ENCODE assay signal across 12 cellular contexts in the genomic region with DNA sequence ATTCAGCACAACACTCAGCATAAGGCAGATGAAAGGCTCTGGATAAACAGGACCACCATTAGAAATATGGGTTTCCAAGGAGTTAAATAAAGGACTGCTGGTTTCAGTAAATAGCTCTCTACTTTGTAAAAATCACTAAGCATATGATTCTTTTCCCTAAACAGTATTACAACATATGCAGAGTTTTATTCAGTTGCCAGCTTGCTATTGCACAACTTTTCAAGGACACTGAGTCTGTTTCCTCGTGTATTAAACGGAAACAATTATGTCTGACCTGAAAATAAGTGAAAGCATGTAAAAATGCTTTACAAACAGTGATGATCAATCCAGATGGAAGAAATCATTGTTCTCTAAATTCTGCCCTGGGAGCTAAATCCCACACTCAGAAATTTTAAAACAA. TPM values are rescaled to one million over a fixed set of nuclear protein-coding genes. Genes with fewer than 3 reads are reported as not detected.
A peak's percentile ranks its signal among the peaks of the same experiment; 100 is the strongest.
DNase-seq lines count a peak whose midpoint lies in the region; ATAC-seq, FAIRE-seq and TF ChIP-seq lines count a peak whose summit lies in the region.
"Had no signal": no experiment of that assay in that cellular context is flagged by ENCODE, and none has a peak within 500 bp of the region (broad histone marks: within the 10 kb centered on the region; RNA-seq: fewer than 3 reads in every experiment).

No MANE protein-coding gene starts in this region.

- H3K36me3 Mint-ChIP-seq in CD4-positive, alpha-beta memory T cell = no peaks in the 10 kb centered on the region

- peak overlapping the region; percentile 3 for H3K4me2 ChIP-seq in skeletal muscle satellite cell (ENCODE audit: low read length)

- DNase-seq in HCEC 1CT (peak; percentile 81), adrenal gland (peak in 5 of 7 donors; percentile 38 to 66 (median 53)), foreskin fibroblast (peak; percentile 77 to 86), D721Med (ENCODE audit: insufficient read length, low spot score) (no peak), COLO829 (ENCODE audit: low spot score) (no peak)
- no peak for DNase-seq in CD4-positive, alpha-beta memory T cell
- DNase-seq: activated CD4-positive, alpha-beta T cell treated with anti-CD3 and anti-CD28 coated beads, Interleukin-2, amount 10 ng/mL, durations not matched to agents 7 days and 5 days; brain microvascular endothelial cell; Caco-2; T-helper 1 cell had no signal

- FAIRE-seq in D721Med (lab: Jason Lieb, UNC) = no peak

- 6 to 13% (median 9%) methylated on average over 2 of the region's 2 CpGs for WGBS in adrenal gland, 4 donors

- H3K4me3 ChIP-seq in adrenal gland = no peak overlapping the region
- no peak overlapping the region for H3K4me3 ChIP-seq in foreskin fibroblast (ENCODE audit: low read depth in 1 of 2, low read length in 2 of 2)
- H3K4me3 ChIP-seq in skeletal muscle satellite cell (ENCODE audit: low read length) = no peak overlapping the region
- no peak overlapping the region for H3K4me3 ChIP-seq in CD4-positive, alpha-beta memory T cell (ENCODE audit: low read length in 2 of 2)

- H3K9me3 Mint-ChIP-seq in CD4-positive, alpha-beta memory T cell = peaks cover 0 to 3% (median 0%) of the 10 kb centered on the region in 8 donors
- H3K9me3 Mint-ChIP-seq: activated CD4-positive, alpha-beta T cell treated with anti-CD3 and anti-CD28 coated beads, Interleukin-2, amount 10 ng/mL, durations not matched to agents 7 days and 5 days had no signal

- H3K4me1 Mint-ChIP-seq in CD4-positive, alpha-beta memory T cell = no peaks in the 10 kb centered on the region
- H3K4me1 Mint-ChIP-seq: activated CD4-positive, alpha-beta T cell treated with anti-CD3 and anti-CD28 coated beads, Interleukin-2, amount 10 ng/mL, durations not matched to agents 7 days and 5 days had no signal

- H3K27ac Mint-ChIP-seq in CD4-positive, alpha-beta memory T cell = no peak overlapping the region
- H3K27ac Mint-ChIP-seq: activated CD4-positive, alpha-beta T cell treated with anti-CD3 and anti-CD28 coated beads, Interleukin-2, amount 10 ng/mL, durations not matched to agents 7 days and 5 days had no signal

- H3K27me3 ChIP-seq in adrenal gland (no peaks in the 10 kb centered on the region), skeletal muscle satellite cell (ENCODE audit: control insufficient read depth, insufficient read depth, low read length) (no peaks in the 10 kb centered on the region)
- H3K27me3 ChIP-seq in CD4-positive, alpha-beta memory T cell (ENCODE audit: insufficient read depth, low read length) = no peaks in the 10 kb centered on the region
- H3K27me3 ChIP-seq: brain microvascular endothelial cell had no signal

- no peak overlapping the region for H3K9ac ChIP-seq in skeletal muscle satellite cell (ENCODE audit: low read depth, low read length)

- no peak for TF ChIP-seq POLR2A in adrenal gland (IDR thresholded peaks at IDR 0.05)

- H3K4me1 ChIP-seq in adrenal gland (replicated peaks in 1 of 2) = peaks cover 13 to 15% of the 10 kb centered on the region in 2 donors
- H3K4me1 ChIP-seq in skeletal muscle satellite cell (ENCODE audit: control insufficient read depth, insufficient read depth, low read length) = peaks cover 33% of the 10 kb centered on the region
- no peaks in the 10 kb centered on the region for H3K4me1 ChIP-seq in CD4-positive, alpha-beta memory T cell (ENCODE audit: insufficient read depth, low read length)
- H3K4me1 ChIP-seq: Caco-2 had no signal

- H3K36me3 ChIP-seq in adrenal gland (replicated peaks in 1 of 2) (no peaks in the 10 kb centered on the region), skeletal muscle satellite cell (ENCODE audit: insufficient read depth, low read length) (no peaks in the 10 kb centered on the region)
- H3K36me3 ChIP-seq in CD4-positive, alpha-beta memory T cell (ENCODE audit: insufficient read depth, low read length) = no peaks in the 10 kb centered on the region
- H3K36me3 ChIP-seq: brain microvascular endothelial cell had no signal

- peak overlapping the region in 3 of 5 donors; percentile 55 to 65 (median 61) for H3K27ac ChIP-seq in adrenal gland
- H3K27ac ChIP-seq in CD4-positive, alpha-beta memory T cell (ENCODE audit: low read depth, low read length) = no peak overlapping the region
- H3K27ac ChIP-seq: brain microvascular endothelial cell had no signal

- TF ChIP-seq CTCF in adrenal gland (IDR thresholded peaks at IDR 0.05) = no peak
- TF ChIP-seq CTCF in foreskin fibroblast (IDR thresholded peaks at IDR 0.05; ENCODE audit: low read depth, low read length) = no peak
- TF ChIP-seq CTCF in D721Med (IDR thresholded peaks at IDR 0.05; ENCODE audit: insufficient read depth, missing control alignments) = no peak

- ATAC-seq in HG03342 (IDR thresholded peaks at IDR 0.05; ENCODE audit: unreplicated experiment) = no peak

- POLR2A ChIA-PET in CD4-positive, alpha-beta memory T cell (lab: Charles Lee; ENCODE audit: partially characterized antibody) = no interaction called here

- CTCF ChIA-PET in CD4-positive, alpha-beta memory T cell (lab: Charles Lee; ENCODE audit: partially characterized antibody) = no interaction called here

- H3K4me3 Mint-ChIP-seq in CD4-positive, alpha-beta memory T cell = no peak overlapping the region
- H3K4me3 Mint-ChIP-seq: activated CD4-positive, alpha-beta T cell treated with anti-CD3 and anti-CD28 coated beads, Interleukin-2, amount 10 ng/mL, durations not matched to agents 7 days and 5 days had no signal

- H3K27me3 Mint-ChIP-seq in CD4-positive, alpha-beta memory T cell = peaks cover 0 to 3% of the 10 kb centered on the region in 2 donors
- H3K27me3 Mint-ChIP-seq: activated CD4-positive, alpha-beta T cell treated with anti-CD3 and anti-CD28 coated beads, Interleukin-2, amount 10 ng/mL, durations not matched to agents 7 days and 5 days had no signal

- intact Hi-C loops in adrenal gland (cut with DNase I) = no loop called here
- intact Hi-C loops in CD4-positive, alpha-beta memory T cell (cut with micrococcal nuclease) = no loop called here

- no peaks in the 10 kb centered on the region for H3K9me3 ChIP-seq in adrenal gland (replicated peaks in 1 of 3)
- no peaks in the 10 kb centered on the region for H3K9me3 ChIP-seq in skeletal muscle satellite cell (replicated peaks; ENCODE audit: low read length)
- H3K9me3 ChIP-seq in CD4-positive, alpha-beta memory T cell (ENCODE audit: control insufficient read depth in 1 of 2, low read length in 2 of 2) = no peaks in the 10 kb centered on the region
- H3K9me3 ChIP-seq: Caco-2 had no signal

RNA-seq across cellular contexts. Expression of a gene that starts 23.7 kb away (rescaled TPM):
- total RNA-seq in adrenal gland = 10 to 100 TPM in 6 of 8 donors, 1 to 10 TPM in 2; 5.6 to 24.6 (median 15.0) TPM
- polyA plus RNA-seq in adrenal gland = 1 to 10 TPM; 3.0 to 5.2 (median 3.3) TPM
- total RNA-seq in skeletal muscle satellite cell (2012; rRNA removed) = 8.9 and 15.9 TPM in 2 replicates
- under 1 TPM; 0.08 to 0.09 TPM for total RNA-seq in CD4-positive, alpha-beta memory T cell
- not detected for polyA plus RNA-seq in CD4-positive, alpha-beta memory T cell

Comparison
In these comparisons a context has a peak if more than half of its experiments do, and no peak if none do; other contexts are left out.
1. DNase-seq: peak in HCEC 1CT (single experiment), adrenal gland (5 of 7) and foreskin fibroblast (2 of 2); none in D721Med (single experiment), COLO829 (single experiment) and CD4-positive, alpha-beta memory T cell (0 of 5).
2. RNA of a gene that starts 23.7 kb away (total RNA-seq): 5.6 to 24.6 TPM in adrenal gland; 0.08 to 0.09 TPM in CD4-positive, alpha-beta memory T cell; every median in the first group is over 4 times any median in the second.